In genomic region chr19:616732-617526, GRCh38 we compare ENCODE assay signal across 1 cellular context.
TF ChIP-seq lines count a peak whose summit lies in the region.

No MANE protein-coding gene starts in this region.

TF ChIP-seq in GM23338, 12 proteins besides CTCF, POLR2A, EP300 and RAD21:
- TF ChIP-seq ZNF462 (CRISPR knock-in tag; IDR thresholded peaks at IDR 0.05) (no peak), JUNB (IDR thresholded peaks at IDR 0.05; ENCODE audit: unreplicated experiment) (no peak), NANOG (IDR thresholded peaks at IDR 0.05; ENCODE audit: borderline replicate concordance) (no peak), ETS1 (IDR thresholded peaks at IDR 0.05) (no peak), POLR2AphosphoS5 (IDR thresholded peaks at IDR 0.05; ENCODE audit: low read depth) (no peak; the same call in 1 of the 2 replicates), REST (IDR thresholded peaks at IDR 0.05; ENCODE audit: unreplicated experiment) (no peak), ZNF114 (CRISPR knock-in tag; IDR thresholded peaks at IDR 0.05) (no peak), EZH2phosphoT487 (IDR thresholded peaks at IDR 0.05; ENCODE audit: unreplicated experiment) (no peak), CREB1 (CRISPR knock-in tag; IDR thresholded peaks at IDR 0.05; ENCODE audit: low read depth) (no peak), ZNF331 (CRISPR knock-in tag; IDR thresholded peaks at IDR 0.05; ENCODE audit: low read depth) (no peak), STAT1 (IDR thresholded peaks at IDR 0.05; ENCODE audit: unreplicated experiment) (no peak), EZH2 (IDR thresholded peaks at IDR 0.05; ENCODE audit: low read depth, unreplicated experiment) (no peak)
